ENCODE assay signal across 12 cellular contexts in the genomic region with DNA sequence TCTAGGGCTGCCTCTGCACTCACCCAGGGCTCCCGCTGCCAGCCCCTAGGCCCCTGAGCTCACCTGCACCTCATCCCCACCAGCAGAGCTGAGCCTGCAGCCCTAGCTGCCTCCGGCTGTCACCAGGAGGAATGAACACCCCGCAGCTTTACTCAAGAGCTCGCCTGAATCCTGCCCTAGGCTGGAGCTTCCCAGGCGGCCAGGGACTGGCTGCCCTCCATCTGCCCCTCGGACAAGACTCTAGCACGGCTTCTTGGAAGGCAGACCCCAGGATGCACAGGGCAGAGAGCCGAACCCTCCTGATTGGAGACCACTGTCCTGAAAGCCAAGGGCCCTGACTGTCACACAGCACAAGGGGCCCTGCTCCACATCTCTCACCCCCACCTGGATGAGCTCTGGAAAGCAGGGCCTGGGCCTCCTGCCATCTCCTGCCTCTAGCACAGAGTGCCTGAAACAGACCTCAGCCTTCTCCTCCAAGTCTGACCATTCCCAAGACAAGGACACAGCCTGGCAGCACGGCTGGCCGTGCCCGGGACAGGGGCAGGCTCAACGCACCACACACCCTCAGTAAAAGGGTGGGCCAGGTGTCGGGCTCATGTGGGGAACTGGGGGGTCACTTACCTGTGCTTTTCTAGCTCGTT. TPM values are rescaled to one million over a fixed set of nuclear protein-coding genes. Genes with fewer than 3 reads are reported as not detected.
A peak's percentile ranks its signal among the peaks of the same experiment; 100 is the strongest.
DNase-seq lines count a peak whose midpoint lies in the region; ATAC-seq and TF ChIP-seq lines count a peak whose summit lies in the region.
"Had no signal": no experiment of that assay in that cellular context is flagged by ENCODE, and none has a peak within 500 bp of the region (broad histone marks: within the 10 kb centered on the region; RNA-seq: fewer than 3 reads in every experiment).

No MANE protein-coding gene starts in this region.

- no peak for TF ChIP-seq POLR2A in sigmoid colon (IDR thresholded peaks at IDR 0.05)

- no peaks in the 10 kb centered on the region for H3K9me3 Mint-ChIP-seq in CD8-positive, alpha-beta memory T cell
- H3K9me3 Mint-ChIP-seq in activated T-helper 17 cell treated with anti-CD3 and anti-CD28 coated beads, Interleukin-2, amount 50 U/mL, for 72 hours, result no peaks in the 10 kb centered on the region
- H3K9me3 Mint-ChIP-seq: T-helper 2 cell treated with Interferon-gamma antibody and Interleukin-4, amounts not matched to agents 5 μg/mL and 100 μg/mL, for 36 hours had no signal

- no peak for TF ChIP-seq EP300 in sigmoid colon (IDR thresholded peaks at IDR 0.05)

- peak overlapping the region in 5 of 8 donors; percentile 40 to 70 (median 64) for H3K27ac Mint-ChIP-seq in CD8-positive, alpha-beta memory T cell
- peak overlapping the region; percentile 22 for H3K27ac Mint-ChIP-seq in activated T-helper 17 cell treated with anti-CD3 and anti-CD28 coated beads, Interleukin-2, amount 50 U/mL, for 72 hours
- H3K27ac Mint-ChIP-seq: progenitor cell of endocrine pancreas; T-helper 2 cell treated with Interferon-gamma antibody and Interleukin-4, amounts not matched to agents 5 μg/mL and 100 μg/mL, for 36 hours had no signal

- H3K27ac ChIP-seq in CD8-positive, alpha-beta memory T cell (ENCODE audit: low read depth, low read length), result no peak overlapping the region
- H3K27ac ChIP-seq in sigmoid colon, result peak overlapping the region; percentile 87 to 96 (median 94)

- peak in 2 of 5 donors; percentile 0 to 42 for DNase-seq in CD8-positive, alpha-beta memory T cell
- peak; percentile 1 for DNase-seq in iPS-NIHi11 (ENCODE audit: low spot score)
- peak; percentile 69 for DNase-seq in sigmoid colon
- DNase-seq in NOMO-1 treated with DMSO at 0.1 percent for 48 hours (lab: John Stamatoyannopoulos, UW; ENCODE audit: unreplicated experiment), result no peak
- DNase-seq in SHP77 (lab: John Stamatoyannopoulos, UW), result no peak
- DNase-seq: NCI-H510A treated with DMSO at 0.1 percent for 48 hours had no signal

- peaks cover 3% of the 10 kb centered on the region for H3K36me3 ChIP-seq in CD8-positive, alpha-beta memory T cell (ENCODE audit: insufficient read depth, low read length)
- peaks cover 0 to 34% (median 14%) of the 10 kb centered on the region in 4 donors for H3K36me3 ChIP-seq in sigmoid colon

- peaks cover 0 to 45% (median 4%) of the 10 kb centered on the region in 3 donors for H3K36me3 Mint-ChIP-seq in CD8-positive, alpha-beta memory T cell
- H3K36me3 Mint-ChIP-seq in activated T-helper 17 cell treated with anti-CD3 and anti-CD28 coated beads, Interleukin-2, amount 50 U/mL, for 72 hours (ENCODE audit: low read depth), result peaks cover 14% of the 10 kb centered on the region

- no peaks in the 10 kb centered on the region for H3K27me3 ChIP-seq in CD8-positive, alpha-beta memory T cell (ENCODE audit: insufficient read depth, low read length, poor library complexity, severe bottlenecking)
- H3K27me3 ChIP-seq in sigmoid colon, result no peaks in the 10 kb centered on the region

- ATAC-seq in activated T-helper 17 cell treated with anti-CD3 and anti-CD28 coated beads, Interleukin-2, amount 50 U/mL, for 72 hours (replicated peaks), result no peak
- no peak for ATAC-seq in GM21786 (IDR thresholded peaks at IDR 0.05; ENCODE audit: unreplicated experiment)
- no peak for ATAC-seq in HG03175 (IDR thresholded peaks at IDR 0.05; ENCODE audit: unreplicated experiment)

- no peak overlapping the region for H3K4me3 ChIP-seq in CD8-positive, alpha-beta memory T cell (ENCODE audit: low read length)
- no peak overlapping the region for H3K4me3 ChIP-seq in sigmoid colon

- no peaks in the 10 kb centered on the region for H3K27me3 Mint-ChIP-seq in CD8-positive, alpha-beta memory T cell
- H3K27me3 Mint-ChIP-seq in activated T-helper 17 cell treated with anti-CD3 and anti-CD28 coated beads, Interleukin-2, amount 50 U/mL, for 72 hours, result no peaks in the 10 kb centered on the region
- H3K27me3 Mint-ChIP-seq: progenitor cell of endocrine pancreas had no signal

- 88 to 91% methylated on average over 14 of the region's 14 CpGs for WGBS in sigmoid colon, 2 donors

- peaks cover 16% of the 10 kb centered on the region for H3K4me1 ChIP-seq in CD8-positive, alpha-beta memory T cell (ENCODE audit: insufficient read depth, low read length)
- peaks cover 0 to 74% (median 63%) of the 10 kb centered on the region in 4 donors for H3K4me1 ChIP-seq in sigmoid colon

- no peak for TF ChIP-seq CTCF in sigmoid colon (IDR thresholded peaks at IDR 0.05)

- no peaks in the 10 kb centered on the region for H3K9me3 ChIP-seq in CD8-positive, alpha-beta memory T cell (ENCODE audit: low read length)
- H3K9me3 ChIP-seq in sigmoid colon, result no peaks in the 10 kb centered on the region
- H3K9me3 ChIP-seq: Caco-2 had no signal

- POLR2A ChIA-PET in CD8-positive, alpha-beta memory T cell (lab: Charles Lee), result no interaction called here

- peak overlapping the region in 2 of 7 donors; percentile 52 to 72 for H3K4me3 Mint-ChIP-seq in CD8-positive, alpha-beta memory T cell
- no peak overlapping the region for H3K4me3 Mint-ChIP-seq in activated T-helper 17 cell treated with anti-CD3 and anti-CD28 coated beads, Interleukin-2, amount 50 U/mL, for 72 hours
- H3K4me3 Mint-ChIP-seq: T-helper 2 cell treated with Interferon-gamma antibody and Interleukin-4, amounts not matched to agents 5 μg/mL and 100 μg/mL, for 36 hours had no signal

- intact Hi-C loops in sigmoid colon (cut with DNase I), result no loop called here

- H3K4me1 Mint-ChIP-seq in CD8-positive, alpha-beta memory T cell, result peaks cover 8 to 37% (median 12%) of the 10 kb centered on the region in 3 donors
- no peaks in the 10 kb centered on the region for H3K4me1 Mint-ChIP-seq in activated T-helper 17 cell treated with anti-CD3 and anti-CD28 coated beads, Interleukin-2, amount 50 U/mL, for 72 hours

- CTCF ChIA-PET in CD8-positive, alpha-beta memory T cell (lab: Charles Lee), result no interaction called here

RNA-seq across cellular contexts. Expression of a gene that starts 4.4 kb away (rescaled TPM):
- 10 to 100 TPM; 10.2 to 12.2 TPM for total RNA-seq in CD8-positive, alpha-beta memory T cell
- 47.2 TPM for polyA plus RNA-seq in CD8-positive, alpha-beta memory T cell
- 1 to 10 TPM; 6.1 to 7.7 TPM for total RNA-seq in activated T-helper 17 cell treated with anti-CD3 and anti-CD28 coated beads, Interleukin-2, amount 50 U/mL, for 72 hours
- 10 to 100 TPM; 36.4 to 62.0 (median 38.7) TPM for total RNA-seq in sigmoid colon
- 10 to 100 TPM; 25.0 to 32.8 (median 27.6) TPM for polyA plus RNA-seq in sigmoid colon

RNA-seq across cellular contexts. Expression of a gene that starts 15.6 kb away (rescaled TPM):
- 10 to 100 TPM; 23.8 to 23.9 TPM for total RNA-seq in CD8-positive, alpha-beta memory T cell
- 26.6 TPM for polyA plus RNA-seq in CD8-positive, alpha-beta memory T cell
- 10 to 100 TPM; 27.1 to 28.0 TPM for total RNA-seq in activated T-helper 17 cell treated with anti-CD3 and anti-CD28 coated beads, Interleukin-2, amount 50 U/mL, for 72 hours
- total RNA-seq in sigmoid colon, result 10 to 100 TPM; 12.1 to 18.5 (median 16.4) TPM
- polyA plus RNA-seq in sigmoid colon, result 1 to 10 TPM; 3.2 to 7.7 (median 6.0) TPM

RNA-seq across cellular contexts. Expression of a gene that starts 15.6 kb away (rescaled TPM):
- total RNA-seq in CD8-positive, alpha-beta memory T cell, result 1 to 10 TPM; 1.5 to 1.6 TPM
- 0.55 TPM for polyA plus RNA-seq in CD8-positive, alpha-beta memory T cell
- 1 to 10 TPM; 7.8 to 8.0 TPM for total RNA-seq in activated T-helper 17 cell treated with anti-CD3 and anti-CD28 coated beads, Interleukin-2, amount 50 U/mL, for 72 hours
- 1 to 10 TPM; 1.8 to 9.4 (median 2.6) TPM for total RNA-seq in sigmoid colon
- polyA plus RNA-seq in sigmoid colon, result 1 to 10 TPM in 1 of 3 donors, under 1 TPM in 1, not detected in 1; 0.60 to 1.1 TPM

Comparison
In these comparisons a context has a peak if more than half of its experiments do, and no peak if none do; other contexts are left out.
1. DNase-seq: peak in iPS-NIHi11 (single experiment) and sigmoid colon (single experiment); none in NOMO-1 treated with DMSO at 0.1 percent for 48 hours (single experiment) and SHP77 (0 of 2).